20 cellular contexts compared by ENCODE assay signal in genomic region chr1:34974626-34975025, GRCh38. TPM values are rescaled to one million over a fixed set of nuclear protein-coding genes. Genes with fewer than 3 reads are reported as not detected.
DNase-seq lines count a peak whose midpoint lies in the region; ATAC-seq and TF ChIP-seq lines count a peak whose summit lies in the region.
"Had no signal": no experiment of that assay in that cellular context is flagged by ENCODE, and none has a peak within 500 bp of the region (broad histone marks: within the 10 kb centered on the region; RNA-seq: fewer than 3 reads in every experiment).

No MANE protein-coding gene starts in this region.

- ATAC-seq in natural killer cell, result no peak
- ATAC-seq in natural killer cell treated with Interleukin-12 subunit alpha and Interleukin-12 subunit beta and Interleukin-15 and Interleukin-18, amount 100 ng/mL, for 72 hours, result no peak
- no peak for ATAC-seq in T-helper 17 cell
- no peak for ATAC-seq in stimulated activated effector memory CD8-positive, alpha-beta T cell treated with anti-CD3 and anti-CD28 coated beads, Interleukin-12 subunit alpha, Interleukin-12 subunit beta, amount 100 ng/mL, for 72 hours
- ATAC-seq in HG03354 (IDR thresholded peaks at IDR 0.05; ENCODE audit: poor library complexity, severe bottlenecking, unreplicated experiment), result no peak
- ATAC-seq: A549, GM23338 had no signal

- no peaks in the 10 kb centered on the region for H3K9me3 Mint-ChIP-seq in natural killer cell
- H3K9me3 Mint-ChIP-seq in natural killer cell treated with Interleukin-12 subunit alpha and Interleukin-12 subunit beta and Interleukin-15 and Interleukin-18, amount 100 ng/mL, for 72 hours, result no peaks in the 10 kb centered on the region
- no peaks in the 10 kb centered on the region for H3K9me3 Mint-ChIP-seq in stimulated activated effector memory CD8-positive, alpha-beta T cell treated with anti-CD3 and anti-CD28 coated beads, Interleukin-12 subunit alpha, Interleukin-12 subunit beta, amount 100 ng/mL, for 72 hours

- DNase-seq in natural killer cell, result no peak
- no peak for DNase-seq in natural killer cell treated with Interleukin-12 subunit alpha and Interleukin-12 subunit beta and Interleukin-15 and Interleukin-18, amount 100 ng/mL, for 72 hours (ENCODE audit: low spot score)
- no peak for DNase-seq in T-helper 17 cell
- no peak for DNase-seq in stimulated activated effector memory CD8-positive, alpha-beta T cell treated with anti-CD3 and anti-CD28 coated beads, Interleukin-12 subunit alpha, Interleukin-12 subunit beta, amount 100 ng/mL, for 72 hours (ENCODE audit: low spot score in 2 of 2)
- DNase-seq in HuH-7 (ENCODE audit: low spot score), result no peak
- no peak for DNase-seq in NAMALWA (ENCODE audit: low spot score)
- DNase-seq: 8988T; ACHN; AML-193; BE2C; Caco-2; CD4-positive, alpha-beta memory T cell; DMS153; DND-41; HFFc6 had no signal

- peaks cover 23 to 35% of the 10 kb centered on the region in 2 donors for H3K4me1 Mint-ChIP-seq in natural killer cell
- peaks cover 9 to 19% of the 10 kb centered on the region in 2 donors for H3K4me1 Mint-ChIP-seq in natural killer cell treated with Interleukin-12 subunit alpha and Interleukin-12 subunit beta and Interleukin-15 and Interleukin-18, amount 100 ng/mL, for 72 hours (ENCODE audit: low read depth in 2 of 2)
- H3K4me1 Mint-ChIP-seq in T-helper 17 cell, result peaks cover 24% of the 10 kb centered on the region
- peaks cover 21% of the 10 kb centered on the region for H3K4me1 Mint-ChIP-seq in stimulated activated effector memory CD8-positive, alpha-beta T cell treated with anti-CD3 and anti-CD28 coated beads, Interleukin-12 subunit alpha, Interleukin-12 subunit beta, amount 100 ng/mL, for 72 hours

- TF ChIP-seq CTCF in natural killer cell (IDR thresholded peaks at IDR 0.05), result no peak

- H3K9me3 ChIP-seq in T-helper 17 cell (ENCODE audit: control insufficient read depth, low read length, poor library complexity, severe bottlenecking), result peaks cover 2% of the 10 kb centered on the region
- H3K9me3 ChIP-seq: A549, BE2C, Caco-2, HAP-1 had no signal

- H3K36me3 Mint-ChIP-seq in natural killer cell (no peaks in the 10 kb centered on the region), T-helper 17 cell (ENCODE audit: low read depth) (no peaks in the 10 kb centered on the region)
- H3K36me3 Mint-ChIP-seq in natural killer cell treated with Interleukin-12 subunit alpha and Interleukin-12 subunit beta and Interleukin-15 and Interleukin-18, amount 100 ng/mL, for 72 hours, result peaks cover 6% of the 10 kb centered on the region
- peaks cover 5% of the 10 kb centered on the region for H3K36me3 Mint-ChIP-seq in stimulated activated effector memory CD8-positive, alpha-beta T cell treated with anti-CD3 and anti-CD28 coated beads, Interleukin-12 subunit alpha, Interleukin-12 subunit beta, amount 100 ng/mL, for 72 hours

- H3K27ac Mint-ChIP-seq in natural killer cell (peak overlapping the region; percentile 21 to 59), T-helper 17 cell (peak overlapping the region; percentile 37)
- no peak overlapping the region for H3K27ac Mint-ChIP-seq in natural killer cell treated with Interleukin-12 subunit alpha and Interleukin-12 subunit beta and Interleukin-15 and Interleukin-18, amount 100 ng/mL, for 72 hours
- H3K27ac Mint-ChIP-seq in stimulated activated effector memory CD8-positive, alpha-beta T cell treated with anti-CD3 and anti-CD28 coated beads, Interleukin-12 subunit alpha, Interleukin-12 subunit beta, amount 100 ng/mL, for 72 hours, result peak overlapping the region; percentile 2
- H3K27ac Mint-ChIP-seq: GM23338, HFFc6 had no signal

- intact Hi-C loops in natural killer cell (cut with micrococcal nuclease), result no loop called here

- no peaks in the 10 kb centered on the region for H3K27me3 Mint-ChIP-seq in natural killer cell (ENCODE audit: low read depth in 2 of 2)
- no peaks in the 10 kb centered on the region for H3K27me3 Mint-ChIP-seq in natural killer cell treated with Interleukin-12 subunit alpha and Interleukin-12 subunit beta and Interleukin-15 and Interleukin-18, amount 100 ng/mL, for 72 hours
- no peaks in the 10 kb centered on the region for H3K27me3 Mint-ChIP-seq in T-helper 17 cell
- H3K27me3 Mint-ChIP-seq: CD4-positive, alpha-beta memory T cell had no signal

- no peak overlapping the region for H3K4me3 Mint-ChIP-seq in natural killer cell
- H3K4me3 Mint-ChIP-seq in natural killer cell treated with Interleukin-12 subunit alpha and Interleukin-12 subunit beta and Interleukin-15 and Interleukin-18, amount 100 ng/mL, for 72 hours, result no peak overlapping the region
- no peak overlapping the region for H3K4me3 Mint-ChIP-seq in T-helper 17 cell
- no peak overlapping the region for H3K4me3 Mint-ChIP-seq in stimulated activated effector memory CD8-positive, alpha-beta T cell treated with anti-CD3 and anti-CD28 coated beads, Interleukin-12 subunit alpha, Interleukin-12 subunit beta, amount 100 ng/mL, for 72 hours
- H3K4me3 Mint-ChIP-seq: CD14-positive monocyte; CD4-positive, alpha-beta memory T cell; GM23338; HFFc6 had no signal

RNA-seq across cellular contexts. Expression of gene TMEM35B, which starts 10.5 kb away (rescaled TPM):
- total RNA-seq in natural killer cell (10 to 100 TPM in 2 of 3 donors, 1 to 10 TPM in 1; 4.1 to 18.5 (median 10.5) TPM), T-helper 17 cell (10 to 100 TPM; 10.6 to 14.4 TPM)
- total RNA-seq in natural killer cell treated with Interleukin-12 subunit alpha and Interleukin-12 subunit beta and Interleukin-15 and Interleukin-18, amount 100 ng/mL, for 72 hours, result 10 to 100 TPM; 14.3 to 20.3 TPM

RNA-seq across cellular contexts. Expression of gene DLGAP3, which starts 45.2 kb away (rescaled TPM):
- total RNA-seq in natural killer cell (under 1 TPM; 0.33 to 0.38 (median 0.36) TPM), T-helper 17 cell (under 1 TPM; 0.55 to 0.75 TPM)
- total RNA-seq in natural killer cell treated with Interleukin-12 subunit alpha and Interleukin-12 subunit beta and Interleukin-15 and Interleukin-18, amount 100 ng/mL, for 72 hours, result under 1 TPM; 0.71 to 0.73 TPM

RNA-seq across cellular contexts. Expression of gene ZMYM6, which starts 57.1 kb away (rescaled TPM):
- total RNA-seq in natural killer cell (10 to 100 TPM; 48.3 to 50.2 (median 48.8) TPM), T-helper 17 cell (10 to 100 TPM; 21.9 to 27.7 TPM)
- total RNA-seq in natural killer cell treated with Interleukin-12 subunit alpha and Interleukin-12 subunit beta and Interleukin-15 and Interleukin-18, amount 100 ng/mL, for 72 hours, result 10 to 100 TPM; 27.2 TPM

Comparison
In these comparisons a context has a peak if more than half of its experiments do, and no peak if none do; other contexts are left out.
1. H3K27ac Mint-ChIP-seq: peak in natural killer cell (2 of 2), T-helper 17 cell (single experiment) and stimulated activated effector memory CD8-positive, alpha-beta T cell treated with anti-CD3 and anti-CD28 coated beads, Interleukin-12 subunit alpha, Interleukin-12 subunit beta, amount 100 ng/mL, for 72 hours (single experiment); none in natural killer cell treated with Interleukin-12 subunit alpha and Interleukin-12 subunit beta and Interleukin-15 and Interleukin-18, amount 100 ng/mL, for 72 hours (0 of 2).